ENCODE assay signal across 11 cellular contexts in genomic region chr14:22472466-22472865, GRCh38.
DNase-seq lines count a peak whose midpoint lies in the region; FAIRE-seq and TF ChIP-seq lines count a peak whose summit lies in the region.
"Had no signal": no experiment of that assay in that cellular context is flagged by ENCODE, and none has a peak within 500 bp of the region (broad histone marks: within the 10 kb centered on the region; RNA-seq: fewer than 3 reads in every experiment).

No MANE protein-coding gene starts in this region.

- H3K4me2 ChIP-seq in Karpas-422 (ENCODE audit: low read depth, low read length, poor library complexity, severe bottlenecking) (peak overlapping the region; percentile 5), neural progenitor cell (no peak overlapping the region)

- peak overlapping the region; percentile 16; the same call in 1 of the 2 replicates for H2AFZ ChIP-seq in Karpas-422 (ENCODE audit: low read length)
- peak overlapping the region; percentile 76 for H2AFZ ChIP-seq in neural progenitor cell (replicated peaks)

- H3K9me3 ChIP-seq in Karpas-422 (ENCODE audit: low read length) (no peaks in the 10 kb centered on the region), WERI-Rb-1 (ENCODE audit: severe bottlenecking) (no peaks in the 10 kb centered on the region), neural progenitor cell (ENCODE audit: low read depth) (no peaks in the 10 kb centered on the region)
- H3K9me3 ChIP-seq: MG63 had no signal

- intact Hi-C loops in activated T-helper 2 cell treated with anti-CD3 and anti-CD28 coated beads, Interferon-gamma antibody, Interleukin-2, Interleukin-4, amounts not matched to agents 10 μg/mL and 5 μg/mL and 100 μg/mL, durations not matched to agents 14 hours and 24 hours and 36 hours (cut with micrococcal nuclease), result loop anchor here (10.0 kb wide), 1 partner anchor 88 kb away; no protein-coding TSS in a partner anchor

- H4K20me1 ChIP-seq in Karpas-422 (ENCODE audit: insufficient read depth, low read depth, low read length), result no peaks in the 10 kb centered on the region
- H4K20me1 ChIP-seq in neural progenitor cell (ENCODE audit: low read depth), result no peaks in the 10 kb centered on the region

- no peak for FAIRE-seq in D721Med (lab: Jason Lieb, UNC)
- FAIRE-seq: HTR-8/SVneo had no signal

- H3K4me1 ChIP-seq in Karpas-422 (ENCODE audit: low read length) (peaks cover 43% of the 10 kb centered on the region), neural progenitor cell (peaks cover 4% of the 10 kb centered on the region)

- H3K4me3 ChIP-seq in Karpas-422 (ENCODE audit: low read length) (no peak overlapping the region), WERI-Rb-1 (ENCODE audit: low read depth, low read length) (no peak overlapping the region), neural progenitor cell (no peak overlapping the region)
- H3K4me3 ChIP-seq: MG63 had no signal

- H3K4me3 Mint-ChIP-seq in neural progenitor cell, result no peak overlapping the region
- H3K4me3 Mint-ChIP-seq in activated T-helper 2 cell treated with anti-CD3 and anti-CD28 coated beads, Interferon-gamma antibody, Interleukin-2, Interleukin-4, amounts not matched to agents 10 μg/mL and 5 μg/mL and 100 μg/mL, durations not matched to agents 14 hours and 24 hours and 36 hours (ENCODE audit: low read depth), result no peak overlapping the region

- H3K79me2 ChIP-seq in Karpas-422 (ENCODE audit: low read length) (no peaks in the 10 kb centered on the region), neural progenitor cell (ENCODE audit: low read depth) (no peaks in the 10 kb centered on the region)

- H3K27me3 ChIP-seq in Karpas-422 (ENCODE audit: low read length) (no peaks in the 10 kb centered on the region), WERI-Rb-1 (ENCODE audit: insufficient read depth, low read depth, severe bottlenecking) (no peaks in the 10 kb centered on the region), neural progenitor cell (no peaks in the 10 kb centered on the region)

- H3K36me3 Mint-ChIP-seq in neural progenitor cell, result no peaks in the 10 kb centered on the region
- no peaks in the 10 kb centered on the region for H3K36me3 Mint-ChIP-seq in activated T-helper 2 cell treated with anti-CD3 and anti-CD28 coated beads, Interferon-gamma antibody, Interleukin-2, Interleukin-4, amounts not matched to agents 10 μg/mL and 5 μg/mL and 100 μg/mL, durations not matched to agents 14 hours and 24 hours and 36 hours (ENCODE audit: low read depth)

- no peak overlapping the region for H3K27ac ChIP-seq in Karpas-422 (ENCODE audit: low read length)
- H3K27ac ChIP-seq in WERI-Rb-1, result no peak overlapping the region
- H3K27ac ChIP-seq in neural progenitor cell, result no peak overlapping the region
- H3K27ac ChIP-seq: C4-2B had no signal

- DNase-seq in D721Med (ENCODE audit: insufficient read length, low spot score), result peak; percentile 40
- no peak for DNase-seq in Karpas-422
- DNase-seq in WERI-Rb-1, result peak; percentile 56
- no peak for DNase-seq in neural progenitor cell (ENCODE audit: low spot score)
- no peak for DNase-seq in activated T-helper 2 cell treated with anti-CD3 and anti-CD28 coated beads, Interferon-gamma antibody, Interleukin-2, Interleukin-4, amounts not matched to agents 10 μg/mL and 5 μg/mL and 100 μg/mL, durations not matched to agents 14 hours and 24 hours and 36 hours (ENCODE audit: low spot score)
- no peak for DNase-seq in stimulated activated CD4-positive, alpha-beta T cell treated with anti-CD3 and anti-CD28 coated beads, Interleukin-2, amount 100 ng/mL, for 48 hours
- DNase-seq in stimulated activated naive CD4-positive, alpha-beta T cell (lab: John Stamatoyannopoulos, UW), result no peak
- DNase-seq: NCI-H774 had no signal

- no peaks in the 10 kb centered on the region for H3K9me2 ChIP-seq in Karpas-422 (replicated peaks; ENCODE audit: insufficient read depth, low read length)

- no peak for TF ChIP-seq CTCF in D721Med (IDR thresholded peaks at IDR 0.05; ENCODE audit: insufficient read depth, missing control alignments)
- no peak for TF ChIP-seq CTCF in WERI-Rb-1 (IDR thresholded peaks at IDR 0.05; ENCODE audit: low read depth, low read length)
- no peak for TF ChIP-seq CTCF in neural progenitor cell (IDR thresholded peaks at IDR 0.05)

- no peaks in the 10 kb centered on the region for H3F3A ChIP-seq in neural progenitor cell (ENCODE audit: low read depth)

- peaks cover 15% of the 10 kb centered on the region for H3K27me3 Mint-ChIP-seq in neural progenitor cell (ENCODE audit: insufficient read depth, low read depth)
- no peaks in the 10 kb centered on the region for H3K27me3 Mint-ChIP-seq in activated T-helper 2 cell treated with anti-CD3 and anti-CD28 coated beads, Interferon-gamma antibody, Interleukin-2, Interleukin-4, amounts not matched to agents 10 μg/mL and 5 μg/mL and 100 μg/mL, durations not matched to agents 14 hours and 24 hours and 36 hours (ENCODE audit: low read depth)

- H3K9ac ChIP-seq in Karpas-422 (ENCODE audit: low read length) (no peak overlapping the region), neural progenitor cell (no peak overlapping the region)

- no peak overlapping the region for H3K27ac Mint-ChIP-seq in neural progenitor cell
- H3K27ac Mint-ChIP-seq in activated T-helper 2 cell treated with anti-CD3 and anti-CD28 coated beads, Interferon-gamma antibody, Interleukin-2, Interleukin-4, amounts not matched to agents 10 μg/mL and 5 μg/mL and 100 μg/mL, durations not matched to agents 14 hours and 24 hours and 36 hours, result no peak overlapping the region

- H3K36me3 ChIP-seq in Karpas-422 (ENCODE audit: insufficient read depth, low read length), result no peaks in the 10 kb centered on the region
- no peaks in the 10 kb centered on the region for H3K36me3 ChIP-seq in WERI-Rb-1
- H3K36me3 ChIP-seq in neural progenitor cell, result no peaks in the 10 kb centered on the region
- H3K36me3 ChIP-seq: MG63 had no signal

- H3K4me1 Mint-ChIP-seq in neural progenitor cell, result peaks cover 52% of the 10 kb centered on the region
- H3K4me1 Mint-ChIP-seq in activated T-helper 2 cell treated with anti-CD3 and anti-CD28 coated beads, Interferon-gamma antibody, Interleukin-2, Interleukin-4, amounts not matched to agents 10 μg/mL and 5 μg/mL and 100 μg/mL, durations not matched to agents 14 hours and 24 hours and 36 hours (ENCODE audit: low read depth), result no peaks in the 10 kb centered on the region

- H3K9me3 Mint-ChIP-seq in neural progenitor cell, result no peaks in the 10 kb centered on the region
- no peaks in the 10 kb centered on the region for H3K9me3 Mint-ChIP-seq in activated T-helper 2 cell treated with anti-CD3 and anti-CD28 coated beads, Interferon-gamma antibody, Interleukin-2, Interleukin-4, amounts not matched to agents 10 μg/mL and 5 μg/mL and 100 μg/mL, durations not matched to agents 14 hours and 24 hours and 36 hours

Comparison
In these comparisons a context has a peak if more than half of its experiments do, and no peak if none do; other contexts are left out.
1. DNase-seq: peak in D721Med (single experiment) and WERI-Rb-1 (single experiment); none in Karpas-422 (single experiment), neural progenitor cell (single experiment), activated T-helper 2 cell treated with anti-CD3 and anti-CD28 coated beads, Interferon-gamma antibody, Interleukin-2, Interleukin-4, amounts not matched to agents 10 μg/mL and 5 μg/mL and 100 μg/mL, durations not matched to agents 14 hours and 24 hours and 36 hours (single experiment), stimulated activated CD4-positive, alpha-beta T cell treated with anti-CD3 and anti-CD28 coated beads, Interleukin-2, amount 100 ng/mL, for 48 hours (0 of 2) and stimulated activated naive CD4-positive, alpha-beta T cell (0 of 6).